ENCODE assay signal across 10 cellular contexts in the genomic region with DNA sequence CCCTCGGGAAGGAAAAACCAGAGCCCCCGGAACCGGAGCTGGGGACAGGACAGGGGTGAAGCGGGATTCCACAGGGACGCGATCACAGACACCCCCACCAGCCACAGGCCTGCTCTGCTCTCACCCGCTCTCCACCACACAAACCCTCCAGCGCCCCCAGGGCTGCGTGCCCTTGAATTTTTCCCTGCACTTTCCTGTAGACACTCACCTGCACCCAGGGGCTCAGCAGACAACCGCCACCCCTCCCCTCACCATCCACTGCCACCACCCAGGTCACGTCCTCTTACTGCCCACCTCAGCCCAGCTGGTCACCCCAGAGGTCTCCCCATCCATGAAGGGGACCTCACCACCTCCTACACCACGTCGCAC. TPM values are rescaled to one million over a fixed set of nuclear protein-coding genes. Genes with fewer than 3 reads are reported as not detected.
A peak's percentile ranks its signal among the peaks of the same experiment; 100 is the strongest.
DNase-seq lines count a peak whose midpoint lies in the region; ATAC-seq and TF ChIP-seq lines count a peak whose summit lies in the region.
"Had no signal": no experiment of that assay in that cellular context is flagged by ENCODE, and none has a peak within 500 bp of the region (broad histone marks: within the 10 kb centered on the region; RNA-seq: fewer than 3 reads in every experiment).

No MANE protein-coding gene starts in this region.

- DNase-seq in HL-60 (ENCODE audit: low read depth in 1 of 2, low spot score in 1 of 2): no peak
- no peak for DNase-seq in activated CD4-positive, alpha-beta memory T cell treated with anti-CD3 and anti-CD28 coated beads for 36 hours
- DNase-seq in heart right ventricle: no peak
- no peak for DNase-seq in iPS-NIHi11 (ENCODE audit: low spot score)
- no peak for DNase-seq in NCI-H2081 (lab: John Stamatoyannopoulos, UW)
- DNase-seq in Ammon's horn (ENCODE audit: low spot score): no peak

- H3K27ac Mint-ChIP-seq in activated CD4-positive, alpha-beta memory T cell treated with anti-CD3 and anti-CD28 coated beads for 36 hours: no peak overlapping the region

- H3K36me3 Mint-ChIP-seq in activated CD4-positive, alpha-beta memory T cell treated with anti-CD3 and anti-CD28 coated beads for 36 hours: no peaks in the 10 kb centered on the region

- peaks cover 45% of the 10 kb centered on the region for H3K27me3 ChIP-seq in HL-60 (ENCODE audit: insufficient read depth, poor library complexity, severe bottlenecking)
- peaks cover 15 to 51% (median 38%) of the 10 kb centered on the region in 7 donors for H3K27me3 ChIP-seq in heart right ventricle
- peaks cover 61% of the 10 kb centered on the region for H3K27me3 ChIP-seq in gastroesophageal sphincter

- no peaks in the 10 kb centered on the region for H3K9me3 ChIP-seq in heart right ventricle
- H3K9me3 ChIP-seq in gastroesophageal sphincter: no peaks in the 10 kb centered on the region
- H3K9me3 ChIP-seq: uterus had no signal

- H3K36me3 ChIP-seq in heart right ventricle (no peaks in the 10 kb centered on the region), gastroesophageal sphincter (no peaks in the 10 kb centered on the region)
- H3K36me3 ChIP-seq: uterus had no signal

- peaks cover 41% of the 10 kb centered on the region for H3K27me3 Mint-ChIP-seq in activated CD4-positive, alpha-beta memory T cell treated with anti-CD3 and anti-CD28 coated beads for 36 hours

- H3K4me3 Mint-ChIP-seq in activated CD4-positive, alpha-beta memory T cell treated with anti-CD3 and anti-CD28 coated beads for 36 hours: peak overlapping the region; percentile 85

- TF ChIP-seq POLR2A in gastroesophageal sphincter (IDR thresholded peaks at IDR 0.05): no peak

- H3K4me3 ChIP-seq in HL-60 (replicated peaks; ENCODE audit: insufficient read depth, low read length): peak overlapping the region; percentile 46
- peak overlapping the region in 9 of 10 donors; percentile 51 to 74 (median 59) for H3K4me3 ChIP-seq in heart right ventricle
- H3K4me3 ChIP-seq in skin epidermis: peak overlapping the region; percentile 44 to 55 (median 52)
- peak overlapping the region in 1 of 2 donors; percentile 53 for H3K4me3 ChIP-seq in gastroesophageal sphincter

- H3K4me1 Mint-ChIP-seq in activated CD4-positive, alpha-beta memory T cell treated with anti-CD3 and anti-CD28 coated beads for 36 hours (ENCODE audit: low read depth): peaks cover 37% of the 10 kb centered on the region

- no peak for TF ChIP-seq EP300 in gastroesophageal sphincter (IDR thresholded peaks at IDR 0.05)

- 29 to 33% methylated on average over 9 to 13 of the region's 13 CpGs for WGBS in heart right ventricle, 2 donors
- WGBS in gastroesophageal sphincter (ENCODE audit: low coverage in 1 of 2), 2 donors: 18 to 80% methylated on average over 1 to 7 of the region's 13 CpGs

- ATAC-seq in heart right ventricle: peak in 4 of 8 donors; percentile 7 to 12 (median 10)
- no peak for ATAC-seq in gastroesophageal sphincter

- H3K4me1 ChIP-seq in heart right ventricle: peaks cover 5 to 31% (median 24%) of the 10 kb centered on the region in 9 donors
- H3K4me1 ChIP-seq in gastroesophageal sphincter: peaks cover 0 to 33% (median 21%) of the 10 kb centered on the region in 3 donors

- TF ChIP-seq CTCF in HL-60 (IDR thresholded peaks at IDR 0.05; ENCODE audit: insufficient read depth, low read length): no peak
- TF ChIP-seq CTCF in heart right ventricle (IDR thresholded peaks at IDR 0.05): no peak
- no peak for TF ChIP-seq CTCF in gastroesophageal sphincter (IDR thresholded peaks at IDR 0.05)

- H3K27ac ChIP-seq in HL-60 (replicated peaks): no peak overlapping the region
- H3K27ac ChIP-seq in heart right ventricle: peak overlapping the region in 5 of 10 donors; percentile 58 to 71 (median 66)
- peak overlapping the region in 2 of 21 experiments; percentile 41 to 44 for H3K27ac ChIP-seq in skin epidermis
- no peak overlapping the region for H3K27ac ChIP-seq in gastroesophageal sphincter
- H3K27ac ChIP-seq: uterus had no signal

- CTCF ChIA-PET in activated CD4-positive, alpha-beta memory T cell treated with anti-CD3 and anti-CD28 coated beads for 36 hours (lab: Charles Lee): interaction anchor here (0.6 kb wide), 1 partner anchor 74 kb away, joined by 4 read pairs; no protein-coding TSS in a partner anchor

- intact Hi-C loops in activated CD4-positive, alpha-beta memory T cell treated with anti-CD3 and anti-CD28 coated beads for 36 hours (cut with micrococcal nuclease): loop anchor here (5.0 kb wide), 1 partner anchor 455 kb away; no protein-coding TSS in a partner anchor
- intact Hi-C loops in heart right ventricle (cut with DNase I): loop anchor here in 1 of 10 donors (2.0 kb wide), 1 partner anchor 62 kb away; no protein-coding TSS in a partner anchor

- no peaks in the 10 kb centered on the region for H3K9me3 Mint-ChIP-seq in activated CD4-positive, alpha-beta memory T cell treated with anti-CD3 and anti-CD28 coated beads for 36 hours

- POLR2A ChIA-PET in activated CD4-positive, alpha-beta memory T cell treated with anti-CD3 and anti-CD28 coated beads for 36 hours (lab: Charles Lee): no interaction called here

RNA-seq across cellular contexts. Expression of gene ULBP2, which starts 0.6 kb away (rescaled TPM):
- total RNA-seq in activated CD4-positive, alpha-beta memory T cell treated with anti-CD3 and anti-CD28 coated beads for 36 hours: 1 to 10 TPM in 1 of 2 experiments, under 1 TPM in 1; 0.90 to 1.2 TPM
- total RNA-seq in heart right ventricle: 1 to 10 TPM in 5 of 10 donors, under 1 TPM in 5; 0.46 to 2.4 (median 1.0) TPM
- polyA plus RNA-seq in heart right ventricle: 1 to 10 TPM in 1 of 2 donors, not detected in 1; 2.7 TPM
- under 1 TPM in 2 of 4 donors, not detected in 2; 0.39 to 0.74 TPM for total RNA-seq in gastroesophageal sphincter

RNA-seq across cellular contexts. Expression of gene RAET1G, which starts 19.5 kb away (rescaled TPM):
- not detected for total RNA-seq in activated CD4-positive, alpha-beta memory T cell treated with anti-CD3 and anti-CD28 coated beads for 36 hours
- total RNA-seq in heart right ventricle (under 1 TPM in 3 of 10 donors, not detected in 7; 0.21 to 0.37 (median 0.36) TPM), gastroesophageal sphincter (1 to 10 TPM in 1 of 4 donors, not detected in 3; 1.4 TPM)
- polyA plus RNA-seq in heart right ventricle: under 1 TPM in 1 of 2 donors, not detected in 1; 0.32 TPM
- total RNA-seq: T-helper 1 cell treated with Interleukin-12 subunit alpha and Interleukin-12 subunit beta and Interleukin-4 antibody, amounts not matched to agents 30 ng/mL and 1 ng/mL, for 36 hours had no signal

RNA-seq across cellular contexts. Expression of gene ULBP1, which starts 21.3 kb away (rescaled TPM):
- total RNA-seq in activated CD4-positive, alpha-beta memory T cell treated with anti-CD3 and anti-CD28 coated beads for 36 hours: 1 to 10 TPM; 1.8 to 2.2 TPM
- total RNA-seq in heart right ventricle: under 1 TPM; 0.13 to 0.46 (median 0.23) TPM
- polyA plus RNA-seq in heart right ventricle: under 1 TPM; 0.07 to 0.32 TPM
- under 1 TPM in 2 of 4 donors, not detected in 2; 0.07 to 0.27 TPM for total RNA-seq in gastroesophageal sphincter
- total RNA-seq: uterus had no signal

RNA-seq across cellular contexts. Expression of gene RAET1E, which starts 44.5 kb away (rescaled TPM):
- total RNA-seq in activated CD4-positive, alpha-beta memory T cell treated with anti-CD3 and anti-CD28 coated beads for 36 hours: not detected
- total RNA-seq in heart right ventricle: 1 to 10 TPM in 1 of 10 donors, under 1 TPM in 6, not detected in 3; 0.15 to 1.4 (median 0.48) TPM
- under 1 TPM; 0.29 to 0.33 TPM for polyA plus RNA-seq in heart right ventricle
- total RNA-seq in gastroesophageal sphincter: under 1 TPM in 1 of 4 donors, not detected in 3; 0.69 TPM
- total RNA-seq: T-helper 1 cell treated with Interleukin-12 subunit alpha and Interleukin-12 subunit beta and Interleukin-4 antibody, amounts not matched to agents 30 ng/mL and 1 ng/mL, for 36 hours had no signal
